Comparison of ENCODE assay signal across 33 cellular contexts in the genomic region with DNA sequence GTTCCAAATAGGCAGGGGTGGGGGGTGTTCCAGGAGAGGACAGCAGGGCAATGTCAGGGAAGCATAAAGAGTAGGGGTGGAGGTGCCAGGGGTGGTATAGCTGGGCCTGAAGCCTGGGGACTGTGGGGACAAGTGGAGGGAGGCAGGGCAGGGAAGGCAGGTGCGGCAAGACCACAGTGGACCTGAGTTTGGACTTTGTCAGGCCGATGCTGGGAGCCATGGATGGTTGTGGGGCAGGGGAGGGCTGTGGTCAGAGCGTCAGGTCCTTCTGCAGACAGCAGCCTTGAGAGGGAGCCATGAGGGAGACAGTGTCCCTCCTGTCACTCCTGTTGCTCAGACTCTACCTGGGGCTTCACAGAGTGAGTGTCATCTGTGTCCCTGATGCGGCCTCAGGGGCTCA.
"Had no signal": no experiment of that assay in that cellular context is flagged by ENCODE, and none has a peak within 500 bp of the region (broad histone marks: within the 10 kb centered on the region; RNA-seq: fewer than 3 reads in every experiment).

No MANE protein-coding gene starts in this region.

- H3K4me1 ChIP-seq: SJCRH30 had no signal

- DNase-seq: Karpas-422, KBM-7, MM.1S, MV-4-11, NCI-H1092, NCI-H1105, NCI-H1417 treated with DMSO at 0.1 percent for 48 hours, NCI-H146, NCI-H1694, NCI-H187, NCI-H1930, NCI-H2029 treated with DMSO at 0.1 percent for 48 hours, NCI-H2081 treated with DMSO at 0.1 percent for 48 hours, NCI-H2107, NCI-H2171, NCI-H226, NCI-H446 treated with DMSO at 0.1 percent for 48 hours, NCI-H510A, NCI-H524, NCI-H526, NCI-H69, NCI-H748 treated with DMSO at 0.1 percent for 48 hours, NCI-H82, PC-9, SHP77, SIG-M5, SJCRH30 had no signal

- H3K27ac ChIP-seq: KMS-11, PC-9, RWPE1, SJCRH30, SK-N-MC had no signal

- H3K4me3 ChIP-seq: PC-9, SJCRH30, SK-N-MC had no signal

- H3K36me3 ChIP-seq: SJCRH30 had no signal

- ATAC-seq: Panc1, Right ventricle myocardium inferior, SK-N-SH treated with all-trans-retinoic acid at 6 μM for 48 hours had no signal

- H3K9me3 ChIP-seq: SJCRH30 had no signal
